In the genomic region with DNA sequence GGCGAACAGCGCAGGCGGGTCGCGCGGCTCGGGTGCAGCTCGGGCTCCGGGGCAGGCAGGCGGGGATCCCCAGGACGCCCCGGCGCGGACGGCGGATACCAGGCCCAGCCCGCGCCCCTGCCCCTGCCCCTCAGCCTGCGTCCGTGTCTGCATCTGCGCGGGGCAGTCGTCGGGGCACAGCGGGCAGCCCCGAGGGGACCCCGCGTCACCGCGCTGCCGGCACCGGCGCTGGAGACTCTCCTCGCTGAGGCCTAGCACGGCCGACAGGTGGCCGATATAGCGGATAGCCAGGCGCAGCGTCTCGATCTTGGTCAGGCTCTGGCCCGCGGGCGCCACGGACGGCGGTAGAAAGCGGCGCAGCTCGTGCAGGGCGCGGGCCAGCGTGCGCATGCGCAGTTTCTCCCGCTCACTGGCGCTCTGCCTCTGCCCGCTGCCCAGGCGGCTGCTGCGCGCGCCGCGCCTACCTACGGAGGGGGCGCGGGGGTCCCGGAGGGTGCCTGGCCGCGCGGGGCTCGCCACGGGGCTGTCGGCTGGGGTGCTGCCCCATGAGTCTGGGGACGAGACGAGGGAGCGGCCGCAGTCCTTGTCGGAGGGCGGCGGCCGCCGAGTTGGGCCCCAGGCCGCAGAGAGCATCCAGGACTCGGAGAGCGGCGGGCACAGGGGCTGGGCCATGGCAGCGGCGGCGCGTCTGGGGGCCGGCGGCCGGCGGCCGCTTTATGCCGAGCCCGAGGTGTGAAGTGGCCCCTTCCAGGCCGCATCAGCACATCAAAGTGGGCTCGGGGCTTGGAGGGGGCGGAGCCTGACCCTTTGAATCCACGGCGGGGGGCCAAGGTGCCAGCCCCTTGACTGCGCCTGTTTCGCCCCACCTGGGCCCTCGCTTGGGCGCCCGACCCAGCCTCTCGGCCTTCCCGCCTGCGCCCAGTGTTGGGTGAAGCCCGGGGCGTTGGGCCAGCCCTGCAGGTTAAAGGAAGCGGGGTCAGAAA, we compare ENCODE assay signal across 8 cellular contexts. TPM values are rescaled to one million over a fixed set of nuclear protein-coding genes. Genes with fewer than 3 reads are reported as not detected.
A peak's percentile ranks its signal among the peaks of the same experiment; 100 is the strongest.
DNase-seq lines count a peak whose midpoint lies in the region; ATAC-seq, FAIRE-seq and TF ChIP-seq lines count a peak whose summit lies in the region.

A gene with protein sequence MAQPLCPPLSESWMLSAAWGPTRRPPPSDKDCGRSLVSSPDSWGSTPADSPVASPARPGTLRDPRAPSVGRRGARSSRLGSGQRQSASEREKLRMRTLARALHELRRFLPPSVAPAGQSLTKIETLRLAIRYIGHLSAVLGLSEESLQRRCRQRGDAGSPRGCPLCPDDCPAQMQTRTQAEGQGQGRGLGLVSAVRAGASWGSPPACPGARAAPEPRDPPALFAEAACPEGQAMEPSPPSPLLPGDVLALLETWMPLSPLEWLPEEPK (minus strand): TSS at position 690 of the 983 bp plus-strand sequence. CDS start 18 bp downstream, at position 672.

- H3K79me2 ChIP-seq in keratinocyte (ENCODE audit: control insufficient read depth, insufficient read depth, low read length): no peaks in the 10 kb centered on the region

- peak within 1 kb of the TSS; percentile 72 for H3K4me2 ChIP-seq in keratinocyte (ENCODE audit: control insufficient read depth, extremely low read depth, insufficient read depth, low read depth, low read length)

- H3K27me3 Mint-ChIP-seq in activated B cell treated with CpG ODN at 0.5 μM for 24 hours: peaks cover 9% of the 10 kb centered on the region

- H3K27ac Mint-ChIP-seq in activated B cell treated with CpG ODN at 0.5 μM for 24 hours: no peak within 1 kb of the TSS

- DNase-seq in AG09319 (ENCODE audit: extremely low read depth, low read depth): peak; percentile 74
- DNase-seq in NCI-H2227 treated with DMSO at 0.1 percent for 48 hours (lab: John Stamatoyannopoulos, UW): peak; percentile 84
- peak; percentile 89 for DNase-seq in activated B cell treated with CpG ODN at 0.5 μM for 24 hours
- peak; percentile 82 for DNase-seq in central memory CD4-positive, alpha-beta T cell
- DNase-seq in keratinocyte (ENCODE audit: low read depth, low spot score): no peak
- DNase-seq in stimulated activated CD4-positive, alpha-beta T cell treated with anti-CD3 and anti-CD28 coated beads, Interleukin-12 subunit alpha, Interleukin-12 subunit beta, amount 100 ng/mL, for 48 hours (ENCODE audit: low read depth in 2 of 3, low spot score in 1 of 3): peak; percentile 71 to 83 (median 79)

- CTCF ChIA-PET in activated B cell treated with CpG ODN at 0.5 μM for 24 hours (lab: Charles Lee): interaction anchor here (0.6 to 3.5 kb wide), 5 partner anchors 10 to 281 kb away, joined by 3 to 13 read pairs (median 8); no protein-coding TSS in a partner anchor

- POLR2A ChIA-PET in activated B cell treated with CpG ODN at 0.5 μM for 24 hours (lab: Charles Lee): interaction anchor here (1.3 kb wide), 1 partner anchor 10 kb away, joined by 3 read pairs; no protein-coding TSS in a partner anchor

- H3K9me3 Mint-ChIP-seq in activated B cell treated with CpG ODN at 0.5 μM for 24 hours: no peaks in the 10 kb centered on the region

- H3K36me3 Mint-ChIP-seq in activated B cell treated with CpG ODN at 0.5 μM for 24 hours (ENCODE audit: low read depth): no peaks in the 10 kb centered on the region

- H3K9ac ChIP-seq in keratinocyte (ENCODE audit: control insufficient read depth, extremely low read depth, insufficient read depth, low read length): peak within 1 kb of the TSS; percentile 40

- peak within 1 kb of the TSS; percentile 80 for H3K4me3 Mint-ChIP-seq in activated B cell treated with CpG ODN at 0.5 μM for 24 hours

- peaks cover 4% of the 10 kb centered on the region for H3K4me1 Mint-ChIP-seq in activated B cell treated with CpG ODN at 0.5 μM for 24 hours

- peak within 1 kb of the TSS; percentile 38 to 73 (median 61) for H3K4me3 ChIP-seq in keratinocyte (ENCODE audit: control insufficient read depth in 2 of 3, extremely low read depth in 1 of 3, insufficient read depth in 2 of 3, low read depth in 1 of 3, low read length in 3 of 3)

- peak; percentile 93 for ATAC-seq in GM19023 (IDR thresholded peaks at IDR 0.05; ENCODE audit: unreplicated experiment)
- peak; percentile 82 for ATAC-seq in HG03196 (IDR thresholded peaks at IDR 0.05; ENCODE audit: unreplicated experiment)
- peak; percentile 93 for ATAC-seq in activated B cell treated with CpG ODN at 0.5 μM for 24 hours (ENCODE audit: low read depth)

- H2AFZ ChIP-seq in keratinocyte (ENCODE audit: control insufficient read depth, low read length): peak within 1 kb of the TSS; percentile 69

- H3K9me3 ChIP-seq in keratinocyte (ENCODE audit: control insufficient read depth, low read depth, low read length): no peaks in the 10 kb centered on the region

- no peaks in the 10 kb centered on the region for H4K20me1 ChIP-seq in keratinocyte (ENCODE audit: control insufficient read depth, extremely low read depth, insufficient read depth, low read length)

- TF ChIP-seq CTCF in AG09319 (IDR thresholded peaks at IDR 0.05; ENCODE audit: low read depth, low read length): peak; percentile 62
- TF ChIP-seq CTCF in activated B cell treated with CpG ODN at 0.5 μM for 24 hours (IDR thresholded peaks at IDR 0.05): no peak
- TF ChIP-seq CTCF in keratinocyte (optimal IDR thresholded peaks at IDR 0.05 in 1 of 3, IDR thresholded peaks at IDR 0.05 in 1 of 3, conservative IDR thresholded peaks at IDR 0.05 in 1 of 3; ENCODE audit: extremely low read depth in 1 of 3, insufficient read depth in 2 of 3, low read length in 3 of 3): peak; percentile 54 to 78 (median 64)

- FAIRE-seq in keratinocyte (lab: Jason Lieb, UNC): no peak

- no peak within 1 kb of the TSS for H3K27ac ChIP-seq in keratinocyte (ENCODE audit: control insufficient read depth, insufficient read depth, low read length)

- dilution Hi-C loops in keratinocyte (cut with MboI; ENCODE audit: extremely low pct_ligation_motif_present, low sequenced_read_pairs): loop anchor here (25.0 kb wide), 1 partner anchor 111 kb away; no protein-coding TSS in a partner anchor

- no peaks in the 10 kb centered on the region for H3K36me3 ChIP-seq in keratinocyte (ENCODE audit: control insufficient read depth in 2 of 2, extremely low read depth in 1 of 2, insufficient read depth in 2 of 2, low read length in 2 of 2)

- no peaks in the 10 kb centered on the region for H3K9me1 ChIP-seq in keratinocyte (ENCODE audit: control insufficient read depth, extremely low read depth, insufficient read depth, low read length)

- H3K4me1 ChIP-seq in keratinocyte (ENCODE audit: control insufficient read depth, extremely low read depth, insufficient read depth, low read length): peaks cover 4% of the 10 kb centered on the region

- H3K27me3 ChIP-seq in keratinocyte (ENCODE audit: control insufficient read depth, extremely low read depth, insufficient read depth, low read length): peaks cover 7% of the 10 kb centered on the region

- intact Hi-C loops in activated B cell treated with CpG ODN at 0.5 μM for 24 hours (cut with micrococcal nuclease): loop anchor here (1.0 to 5.0 kb wide), 3 partner anchors 11 to 351 kb away; a partner anchor contains a TSS

RNA-seq across cellular contexts. Expression of the gene that starts here (rescaled TPM):
- total RNA-seq in activated B cell treated with CpG ODN at 0.5 μM for 24 hours: 0.24 and 0.71 TPM in 2 replicates
- polyA plus RNA-seq in keratinocyte: 0.05 TPM in 1 of 3 replicates, not detected in the others
- polyA plus RNA-seq in keratinocyte (2011; ENCODE audit: low read depth): not detected
- not detected in 2 replicates for polyA plus RNA-seq in keratinocyte (2011; cell fraction: cytosol; rRNA removed)
- not detected in 2 replicates for polyA plus RNA-seq in keratinocyte (2011; cell fraction: nucleus; rRNA removed)
- polyA plus RNA-seq in keratinocyte (2012; ENCODE audit: low replicate concordance): 0.11 TPM in 1 of 2 replicates, not detected in the other
- not detected in 3 replicates for polyA minus RNA-seq in keratinocyte
- 3.5 TPM for polyA minus RNA-seq in keratinocyte (2011; cell fraction: cytosol; rRNA and poly(A)+ RNA removed)
- polyA minus RNA-seq in keratinocyte (2011; cell fraction: nucleus; rRNA and poly(A)+ RNA removed): 0.42 TPM in 1 of 2 replicates, not detected in the other

Comparison
In these comparisons a context has a peak if more than half of its experiments do, and no peak if none do; other contexts are left out.
1. Peak in DNase-seq and ATAC-seq in activated B cell treated with CpG ODN at 0.5 μM for 24 hours; RNA of the gene not detected or under 1 TPM.